In genomic region chr3:108610651-108611050, GRCh38 we compare ENCODE assay signal across 25 cellular contexts. TPM values are rescaled to one million over a fixed set of nuclear protein-coding genes. Genes with fewer than 3 reads are reported as not detected.
DNase-seq lines count a peak whose midpoint lies in the region; ATAC-seq, FAIRE-seq and TF ChIP-seq lines count a peak whose summit lies in the region.
"Had no signal": no experiment of that assay in that cellular context is flagged by ENCODE, and none has a peak within 500 bp of the region (broad histone marks: within the 10 kb centered on the region; RNA-seq: fewer than 3 reads in every experiment).

No MANE protein-coding gene starts in this region.

- H3K27ac ChIP-seq in PC-3 (ENCODE audit: low read length) = no peak overlapping the region
- H3K27ac ChIP-seq in tibial nerve = no peak overlapping the region
- H3K27ac ChIP-seq: 22Rv1, BLaER1 had no signal

- no peaks in the 10 kb centered on the region for H4K20me1 ChIP-seq in PC-3 (ENCODE audit: low read length)
- H4K20me1 ChIP-seq: BLaER1 had no signal

- CTCF ChIA-PET in PC-3 (lab: Charles Lee) = interaction anchor here (0.7 kb wide), 1 partner anchor 21 kb away, joined by 3 read pairs; the partner anchor contains the start of genes CIP2A and DZIP3
- CTCF ChIA-PET in MCF 10A (lab: Yijun Ruan, JAX) = no interaction called here

- H3K36me3 Mint-ChIP-seq in MCF 10A (ENCODE audit: insufficient read depth, unreplicated experiment) = no peaks in the 10 kb centered on the region
- H3K36me3 Mint-ChIP-seq: CD14-positive monocyte had no signal

- no peaks in the 10 kb centered on the region for H3K79me2 ChIP-seq in PC-3 (ENCODE audit: low read length)

- no peak overlapping the region for H2AFZ ChIP-seq in PC-3 (ENCODE audit: low read length)

- TF ChIP-seq POLR2A in tibial nerve (IDR thresholded peaks at IDR 0.05) = no peak

- DNase-seq in PC-3 = peak; percentile 32
- DNase-seq in MCF 10A (ENCODE audit: unreplicated experiment) = no peak
- DNase-seq in tibial nerve (ENCODE audit: low spot score in 2 of 2) = no peak
- DNase-seq in GDM1 (lab: John Stamatoyannopoulos, UW) = no peak
- DNase-seq: ACHN; BE2C; C1 segment of cervical spinal cord; CD4-positive, alpha-beta memory T cell; CD4-positive, CD25-positive, alpha-beta regulatory T cell; CD8-positive, alpha-beta memory T cell; COR-L47; DMS 273 treated with DMSO at 0.1 percent for 48 hours; DMS153; DMS53; DMS79; DND-41; EL; GF-D8 had no signal

- no peak overlapping the region for H3K4me3 ChIP-seq in PC-3 (ENCODE audit: low read length)
- H3K4me3 ChIP-seq in tibial nerve = no peak overlapping the region
- H3K4me3 ChIP-seq: BLaER1 had no signal

- H3K9me2 ChIP-seq in PC-3 (replicated peaks; ENCODE audit: low read length) = no peaks in the 10 kb centered on the region

- H3K9me3 ChIP-seq in PC-3 (ENCODE audit: low read length) (no peaks in the 10 kb centered on the region), tibial nerve (no peaks in the 10 kb centered on the region)
- H3K9me3 ChIP-seq: BE2C, BLaER1 had no signal

- no peaks in the 10 kb centered on the region for H3F3A ChIP-seq in PC-3 (ENCODE audit: low read length, unreplicated experiment)

- no peak for TF ChIP-seq CTCF in PC-3 (conservative IDR thresholded peaks at IDR 0.05; ENCODE audit: low read depth, low read length)
- TF ChIP-seq CTCF in MCF 10A (IDR thresholded peaks at IDR 0.05; ENCODE audit: unreplicated experiment) = no peak
- TF ChIP-seq CTCF in tibial nerve (IDR thresholded peaks at IDR 0.05) = no peak

- H3K27me3 Mint-ChIP-seq in MCF 10A (ENCODE audit: insufficient read depth, unreplicated experiment) = no peaks in the 10 kb centered on the region
- H3K27me3 Mint-ChIP-seq: CD4-positive, alpha-beta memory T cell; CD4-positive, CD25-positive, alpha-beta regulatory T cell; CD8-positive, alpha-beta memory T cell had no signal

- intact Hi-C loops in PC-3 (cut with micrococcal nuclease) = no loop called here
- intact Hi-C loops in MCF 10A (cut with micrococcal nuclease) = no loop called here

- no peak for TF ChIP-seq EP300 in tibial nerve (IDR thresholded peaks at IDR 0.05)

- no peaks in the 10 kb centered on the region for H3K4me1 Mint-ChIP-seq in MCF 10A (ENCODE audit: insufficient read depth, unreplicated experiment)
- H3K4me1 Mint-ChIP-seq: CD14-positive monocyte had no signal

- peak; percentile 93 for ATAC-seq in PC-3

- peak overlapping the region; percentile 15; the same call in 1 of the 2 replicates for H3K4me2 ChIP-seq in PC-3 (ENCODE audit: low read length)
- H3K4me2 ChIP-seq: BLaER1 had no signal

- H3K27me3 ChIP-seq in PC-3 (ENCODE audit: low read length) = no peaks in the 10 kb centered on the region
- H3K27me3 ChIP-seq in tibial nerve = no peaks in the 10 kb centered on the region
- H3K27me3 ChIP-seq: BE2C, BLaER1 had no signal

- no peak overlapping the region for H3K4me3 Mint-ChIP-seq in MCF 10A (ENCODE audit: unreplicated experiment)
- H3K4me3 Mint-ChIP-seq: CD14-positive monocyte; CD4-positive, alpha-beta memory T cell; CD4-positive, CD25-positive, alpha-beta regulatory T cell; CD8-positive, alpha-beta memory T cell had no signal

- no TSS peak for BruUV-seq in PC-3 (replicated peaks; lab: Mats Ljungman, UMichigan)
- no TSS peak for BruUV-seq in MCF 10A (replicated peaks; lab: Mats Ljungman, UMichigan)

- H3K36me3 ChIP-seq in PC-3 (ENCODE audit: low read depth, low read length) (no peaks in the 10 kb centered on the region), tibial nerve (peaks cover 0 to 28% (median 0%) of the 10 kb centered on the region in 3 donors)
- H3K36me3 ChIP-seq: BE2C, BLaER1 had no signal

- no peaks in the 10 kb centered on the region for H3K9me3 Mint-ChIP-seq in MCF 10A (ENCODE audit: unreplicated experiment)
- H3K9me3 Mint-ChIP-seq: CD4-positive, alpha-beta memory T cell; CD8-positive, alpha-beta memory T cell had no signal

- peak; percentile 16 for FAIRE-seq in A204.1 (lab: Jason Lieb, UNC)
- FAIRE-seq in islet of Langerhans (lab: Jason Lieb, UNC) = peak; percentile 47
- FAIRE-seq: GM12891, GM19239 had no signal

- H3K27ac Mint-ChIP-seq in MCF 10A (ENCODE audit: low read depth, unreplicated experiment) = no peak overlapping the region
- H3K27ac Mint-ChIP-seq: CD14-positive monocyte; CD4-positive, alpha-beta memory T cell; CD4-positive, CD25-positive, alpha-beta regulatory T cell; CD8-positive, alpha-beta memory T cell had no signal

- WGBS in tibial nerve, 2 donors = 93 to 96% methylated on average over 1 of the region's 1 CpG

- H3K9ac ChIP-seq in PC-3 (ENCODE audit: low read length) = no peak overlapping the region
- H3K9ac ChIP-seq: BLaER1 had no signal

- POLR2A ChIA-PET in PC-3 (lab: Charles Lee; ENCODE audit: unreplicated experiment) = no interaction called here
- POLR2A ChIA-PET in MCF 10A (lab: Yijun Ruan, JAX) = no interaction called here

- H3K4me1 ChIP-seq in PC-3 (ENCODE audit: insufficient read depth, low read length) (peaks cover 12% of the 10 kb centered on the region), tibial nerve (no peaks in the 10 kb centered on the region)
- H3K4me1 ChIP-seq: BE2C, BLaER1 had no signal

RNA-seq across cellular contexts. Expression of gene DZIP3, which starts 21.1 kb away (rescaled TPM):
- total RNA-seq in PC-3 (2014; rRNA removed) (5.1 and 7.3 TPM in 2 replicates), MCF 10A (2022) (10.1 and 10.3 TPM in 2 replicates), tibial nerve (10 to 100 TPM in 2 of 4 donors, 1 to 10 TPM in 2; 7.5 to 12.0 (median 10.1) TPM)

RNA-seq across cellular contexts. Expression of gene CIP2A, which starts 21.4 kb away (rescaled TPM):
- total RNA-seq in PC-3 (2014; rRNA removed) (47.9 and 52.4 TPM in 2 replicates), MCF 10A (2022) (15.5 and 23.9 TPM in 2 replicates), tibial nerve (1 to 10 TPM; 2.7 to 5.7 (median 5.3) TPM)
